26 cellular contexts compared by ENCODE assay signal in the genomic region with DNA sequence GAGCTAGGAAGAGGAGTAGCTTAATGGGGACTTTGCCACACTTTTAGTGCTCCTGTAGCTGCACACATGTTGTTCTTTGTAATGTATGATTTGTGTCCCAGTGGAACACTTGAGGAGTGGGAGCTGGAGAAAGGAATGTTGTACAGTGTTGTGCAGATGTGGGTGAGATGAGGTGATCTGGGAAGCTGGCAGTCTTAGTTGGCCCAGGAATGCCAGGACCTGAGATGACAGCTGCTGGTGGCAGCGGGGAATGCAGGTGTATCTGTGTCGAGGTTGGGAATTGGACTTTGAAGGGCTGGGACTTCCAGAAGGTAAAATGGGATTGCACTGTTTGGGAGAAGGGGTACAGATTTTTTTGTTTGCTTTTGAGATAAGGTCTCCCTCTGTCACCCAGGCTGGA. TPM values are rescaled to one million over a fixed set of nuclear protein-coding genes. Genes with fewer than 3 reads are reported as not detected.
DNase-seq lines count a peak whose midpoint lies in the region; ATAC-seq and TF ChIP-seq lines count a peak whose summit lies in the region.
"Had no signal": no experiment of that assay in that cellular context is flagged by ENCODE, and none has a peak within 500 bp of the region (broad histone marks: within the 10 kb centered on the region; RNA-seq: fewer than 3 reads in every experiment).

No MANE protein-coding gene starts in this region.

- ATAC-seq in PC-3 (0 out of 2 replicates have a peak, but pooled peaks have one; percentile 22), left lobe of liver (peak; percentile 81), HG03280 (IDR thresholded peaks at IDR 0.05; ENCODE audit: unreplicated experiment) (no peak)
- ATAC-seq: heart right ventricle had no signal

- no peak for TF ChIP-seq POLR2A in esophagus squamous epithelium (IDR thresholded peaks at IDR 0.05)

- peak; percentile 13 for DNase-seq in NCI-H2171 treated with DMSO at 0.1 percent for 48 hours (lab: John Stamatoyannopoulos, UW)
- DNase-seq in NCI-H2171 (lab: John Stamatoyannopoulos, UW): no peak
- DNase-seq in PC-3: peak; percentile 19
- peak; percentile 30 for DNase-seq in left lobe of liver (ENCODE audit: low spot score)
- DNase-seq in type B pancreatic cell (ENCODE audit: extremely low spot score, unreplicated experiment): no peak
- no peak for DNase-seq in esophagus squamous epithelium (lab: John Stamatoyannopoulos, UW)
- no peak for DNase-seq in activated naive CD4-positive, alpha-beta T cell treated with anti-CD3 and anti-CD28 coated beads, Interleukin-2, amount 10 ng/mL, durations not matched to agents 7 days and 5 days
- DNase-seq: activated CD4-positive, alpha-beta memory T cell treated with anti-CD3 and anti-CD28 coated beads for 36 hours; activated CD8-positive, alpha-beta memory T cell treated with anti-CD3 and anti-CD28 coated beads, Interleukin-2, amount 50 U/mL, for 4 hours; amygdala; CD4-positive, CD25-positive, alpha-beta regulatory T cell; colonic mucosa; effector memory CD4-positive, alpha-beta T cell; erythroblast; foreskin fibroblast; H7; heart right ventricle; left ventricle myocardium inferior; mesendoderm; naive B cell; nucleus accumbens; SJCRH30 had no signal

- H3K4me3 ChIP-seq in PC-3 (ENCODE audit: low read length) (no peak overlapping the region), esophagus squamous epithelium (no peak overlapping the region)
- H3K4me3 ChIP-seq: breast epithelium, colonic mucosa, heart right ventricle, left ventricle myocardium inferior, SJCRH30 had no signal

- H3K9ac ChIP-seq in PC-3 (ENCODE audit: low read length): no peak overlapping the region

- no peaks in the 10 kb centered on the region for H3K9me3 ChIP-seq in PC-3 (ENCODE audit: low read length)
- H3K9me3 ChIP-seq in esophagus squamous epithelium: no peaks in the 10 kb centered on the region
- H3K9me3 ChIP-seq: breast epithelium, colonic mucosa, heart right ventricle, left ventricle myocardium inferior, SJCRH30 had no signal

- H3F3A ChIP-seq in PC-3 (ENCODE audit: low read length, unreplicated experiment): no peaks in the 10 kb centered on the region

- no peak overlapping the region for H3K4me2 ChIP-seq in PC-3 (ENCODE audit: low read length)

- intact Hi-C loops in PC-3 (cut with micrococcal nuclease) (no loop called here), esophagus squamous epithelium (cut with DNase I) (no loop called here)

- no peak overlapping the region for H3K27ac ChIP-seq in PC-3 (ENCODE audit: low read length)
- no peak overlapping the region for H3K27ac ChIP-seq in esophagus squamous epithelium
- H3K27ac ChIP-seq: breast epithelium, colonic mucosa, heart right ventricle, left ventricle myocardium inferior, SJCRH30 had no signal

- peaks cover 41% of the 10 kb centered on the region for H3K79me2 ChIP-seq in PC-3 (ENCODE audit: low read length)

- peak overlapping the region; percentile 24 for H3K27ac Mint-ChIP-seq in type B pancreatic cell
- no peak overlapping the region for H3K27ac Mint-ChIP-seq in activated naive CD4-positive, alpha-beta T cell treated with anti-CD3 and anti-CD28 coated beads, Interleukin-2, amount 10 ng/mL, durations not matched to agents 7 days and 5 days
- H3K27ac Mint-ChIP-seq: activated CD4-positive, alpha-beta memory T cell treated with anti-CD3 and anti-CD28 coated beads for 36 hours; activated naive CD4-positive, alpha-beta T cell treated with anti-CD3 and anti-CD28 coated beads, Interleukin-2, amount 50 U/mL, for 24 hours; CD4-positive, CD25-positive, alpha-beta regulatory T cell; stimulated activated naive CD8-positive, alpha-beta T cell treated with anti-CD3 and anti-CD28 coated beads, Interleukin-15, Interleukin-2, amounts not matched to agents 100 ng/mL and 50 ng/mL, for 24 hours had no signal

- H3K4me1 ChIP-seq in PC-3 (ENCODE audit: insufficient read depth, low read length) (no peaks in the 10 kb centered on the region), esophagus squamous epithelium (no peaks in the 10 kb centered on the region)
- H3K4me1 ChIP-seq: breast epithelium, colonic mucosa, heart right ventricle, left ventricle myocardium inferior, SJCRH30 had no signal

- POLR2A ChIA-PET in PC-3 (lab: Charles Lee; ENCODE audit: unreplicated experiment): no interaction called here

- no TSS peak for BruUV-seq in PC-3 (replicated peaks; lab: Mats Ljungman, UMichigan)

- peaks cover 30% of the 10 kb centered on the region for H3K36me3 Mint-ChIP-seq in type B pancreatic cell
- H3K36me3 Mint-ChIP-seq in activated naive CD4-positive, alpha-beta T cell treated with anti-CD3 and anti-CD28 coated beads, Interleukin-2, amount 10 ng/mL, durations not matched to agents 7 days and 5 days: no peaks in the 10 kb centered on the region
- H3K36me3 Mint-ChIP-seq: activated CD4-positive, alpha-beta memory T cell treated with anti-CD3 and anti-CD28 coated beads for 36 hours; activated naive CD4-positive, alpha-beta T cell treated with anti-CD3 and anti-CD28 coated beads, Interleukin-2, amount 50 U/mL, for 24 hours; CD4-positive, CD25-positive, alpha-beta regulatory T cell had no signal

- H3K9me2 ChIP-seq in PC-3 (replicated peaks; ENCODE audit: low read length): no peaks in the 10 kb centered on the region

- no peaks in the 10 kb centered on the region for H3K27me3 Mint-ChIP-seq in type B pancreatic cell
- peaks cover 11% of the 10 kb centered on the region for H3K27me3 Mint-ChIP-seq in activated naive CD4-positive, alpha-beta T cell treated with anti-CD3 and anti-CD28 coated beads, Interleukin-2, amount 10 ng/mL, durations not matched to agents 7 days and 5 days
- H3K27me3 Mint-ChIP-seq: naive B cell had no signal

- CTCF ChIA-PET in PC-3 (lab: Charles Lee): interaction anchor here (0.7 to 0.9 kb wide), 2 partner anchors 54 to 63 kb away, joined by 3 read pairs; no protein-coding TSS in a partner anchor
- CTCF ChIA-PET in activated naive CD4-positive, alpha-beta T cell treated with anti-CD3 and anti-CD28 coated beads, Interleukin-2, amount 10 ng/mL, durations not matched to agents 7 days and 5 days (lab: Charles Lee): no interaction called here

- H4K20me1 ChIP-seq in PC-3 (ENCODE audit: low read length): no peaks in the 10 kb centered on the region

- H3K4me1 Mint-ChIP-seq in type B pancreatic cell (ENCODE audit: unreplicated experiment): peaks cover 13% of the 10 kb centered on the region
- no peaks in the 10 kb centered on the region for H3K4me1 Mint-ChIP-seq in activated naive CD4-positive, alpha-beta T cell treated with anti-CD3 and anti-CD28 coated beads, Interleukin-2, amount 10 ng/mL, durations not matched to agents 7 days and 5 days
- H3K4me1 Mint-ChIP-seq: activated naive CD4-positive, alpha-beta T cell treated with anti-CD3 and anti-CD28 coated beads, Interleukin-2, amount 50 U/mL, for 24 hours; CD4-positive, CD25-positive, alpha-beta regulatory T cell; naive B cell had no signal

- peaks cover 11% of the 10 kb centered on the region for H3K9me3 Mint-ChIP-seq in type B pancreatic cell
- H3K9me3 Mint-ChIP-seq in activated naive CD4-positive, alpha-beta T cell treated with anti-CD3 and anti-CD28 coated beads, Interleukin-2, amount 10 ng/mL, durations not matched to agents 7 days and 5 days: no peaks in the 10 kb centered on the region
- H3K9me3 Mint-ChIP-seq: activated CD4-positive, alpha-beta memory T cell treated with anti-CD3 and anti-CD28 coated beads for 36 hours; activated naive CD4-positive, alpha-beta T cell treated with anti-CD3 and anti-CD28 coated beads, Interleukin-2, amount 50 U/mL, for 24 hours; naive B cell; stimulated activated naive CD8-positive, alpha-beta T cell treated with anti-CD3 and anti-CD28 coated beads, Interleukin-15, Interleukin-2, amounts not matched to agents 100 ng/mL and 50 ng/mL, for 24 hours had no signal

- no peaks in the 10 kb centered on the region for H3K27me3 ChIP-seq in PC-3 (ENCODE audit: low read length)
- H3K27me3 ChIP-seq in esophagus squamous epithelium: no peaks in the 10 kb centered on the region
- H3K27me3 ChIP-seq: breast epithelium, colonic mucosa, heart right ventricle, SJCRH30 had no signal

- peak; percentile 31 for TF ChIP-seq CTCF in PC-3 (conservative IDR thresholded peaks at IDR 0.05; ENCODE audit: low read depth, low read length)
- TF ChIP-seq CTCF in type B pancreatic cell (conservative IDR thresholded peaks at IDR 0.05): no peak
- TF ChIP-seq CTCF in esophagus squamous epithelium (IDR thresholded peaks at IDR 0.05): no peak

- H3K36me3 ChIP-seq in PC-3 (ENCODE audit: low read depth, low read length) (no peaks in the 10 kb centered on the region), esophagus squamous epithelium (no peaks in the 10 kb centered on the region)
- H3K36me3 ChIP-seq: breast epithelium, colonic mucosa, heart right ventricle, left ventricle myocardium inferior, SJCRH30 had no signal

- H3K4me3 Mint-ChIP-seq in type B pancreatic cell: no peak overlapping the region
- no peak overlapping the region for H3K4me3 Mint-ChIP-seq in activated naive CD4-positive, alpha-beta T cell treated with anti-CD3 and anti-CD28 coated beads, Interleukin-2, amount 10 ng/mL, durations not matched to agents 7 days and 5 days
- H3K4me3 Mint-ChIP-seq: activated CD4-positive, alpha-beta memory T cell treated with anti-CD3 and anti-CD28 coated beads for 36 hours; activated naive CD4-positive, alpha-beta T cell treated with anti-CD3 and anti-CD28 coated beads, Interleukin-2, amount 50 U/mL, for 24 hours; CD4-positive, CD25-positive, alpha-beta regulatory T cell; naive B cell; stimulated activated naive CD8-positive, alpha-beta T cell treated with anti-CD3 and anti-CD28 coated beads, Interleukin-15, Interleukin-2, amounts not matched to agents 100 ng/mL and 50 ng/mL, for 24 hours had no signal

- no peak overlapping the region for H2AFZ ChIP-seq in PC-3 (ENCODE audit: low read length)

- 86 to 92% methylated on average over 2 of the region's 2 CpGs for WGBS in esophagus squamous epithelium, 2 donors

RNA-seq across cellular contexts. Expression of a gene that starts 23.6 kb away (rescaled TPM):
- total RNA-seq in PC-3 (2014; rRNA removed) (100 and 105 TPM in 2 replicates), left lobe of liver (22.3 TPM), type B pancreatic cell (ENCODE audit: low replicate concordance) (84.7 and 93.5 TPM in 2 replicates), esophagus squamous epithelium (10 to 100 TPM; 17.0 to 27.6 (median 21.9) TPM)

Comparison
In these comparisons a context has a peak if more than half of its experiments do, and no peak if none do; other contexts are left out.
1. DNase-seq: peak in NCI-H2171 treated with DMSO at 0.1 percent for 48 hours (single experiment), PC-3 (single experiment) and left lobe of liver (single experiment); none in NCI-H2171 (single experiment), type B pancreatic cell (single experiment), esophagus squamous epithelium (single experiment) and activated naive CD4-positive, alpha-beta T cell treated with anti-CD3 and anti-CD28 coated beads, Interleukin-2, amount 10 ng/mL, durations not matched to agents 7 days and 5 days (single experiment).